In the genomic region with DNA sequence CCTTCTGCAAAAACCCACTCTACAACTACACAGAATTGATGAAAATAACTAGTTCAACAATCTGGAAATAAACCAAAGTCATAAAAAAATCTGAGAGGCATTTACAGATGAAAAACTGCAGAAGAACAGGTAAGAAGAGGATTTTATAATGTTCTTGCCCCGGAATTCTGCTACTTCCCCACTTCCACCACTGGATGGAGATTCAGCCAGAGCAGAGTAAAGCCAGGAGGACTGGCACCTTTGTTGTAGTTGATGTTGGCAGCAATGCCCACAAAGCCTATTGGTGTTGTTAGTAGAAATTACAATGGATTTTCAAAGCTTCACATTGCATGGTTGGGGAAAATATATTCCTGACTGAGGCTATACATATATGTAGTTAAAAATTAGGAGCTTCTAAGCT, we compare ENCODE assay signal across 22 cellular contexts.
"Had no signal": no experiment of that assay in that cellular context is flagged by ENCODE, and none has a peak within 500 bp of the region (broad histone marks: within the 10 kb centered on the region; RNA-seq: fewer than 3 reads in every experiment).

No MANE protein-coding gene starts in this region.

- H3K4me3 ChIP-seq: coronary artery, lung, mucosa of descending colon, thyroid gland, uterus had no signal

- H2AFZ ChIP-seq: parathyroid adenoma had no signal

- H3K4me3 Mint-ChIP-seq: activated naive CD8-positive, alpha-beta T cell treated with anti-CD3 and anti-CD28 coated beads, Interleukin-2, amount 10 ng/mL, durations not matched to agents 7 days and 5 days; activated T-helper 1 cell treated with anti-CD3 and anti-CD28 coated beads, Interleukin-12 subunit alpha, Interleukin-12 subunit beta, Interleukin-2, Interleukin-4 antibody, amounts not matched to agents 30 ng/mL and 10 ng/mL and 1 ng/mL, durations not matched to agents 14 hours and 24 hours and 36 hours; brain; central memory CD8-positive, alpha-beta T cell; immature natural killer cell; naive thymus-derived CD4-positive, alpha-beta T cell; stimulated activated effector memory CD8-positive, alpha-beta T cell treated with anti-CD3 and anti-CD28 coated beads, Interleukin-12 subunit alpha, Interleukin-12 subunit beta, amount 100 ng/mL, for 72 hours; T-helper 2 cell treated with Interferon-gamma antibody and Interleukin-4, amounts not matched to agents 5 μg/mL and 100 μg/mL, for 36 hours had no signal

- H3K9ac ChIP-seq: parathyroid adenoma had no signal

- H3K4me1 ChIP-seq: parathyroid adenoma, thyroid gland, uterus had no signal

- H3K36me3 ChIP-seq: neutrophil, thyroid gland, uterus had no signal

- H3K27ac Mint-ChIP-seq: activated naive CD8-positive, alpha-beta T cell treated with anti-CD3 and anti-CD28 coated beads, Interleukin-2, amount 10 ng/mL, durations not matched to agents 7 days and 5 days; activated T-helper 1 cell treated with anti-CD3 and anti-CD28 coated beads, Interleukin-12 subunit alpha, Interleukin-12 subunit beta, Interleukin-2, Interleukin-4 antibody, amounts not matched to agents 30 ng/mL and 10 ng/mL and 1 ng/mL, durations not matched to agents 14 hours and 24 hours and 36 hours; brain; immature natural killer cell; naive thymus-derived CD4-positive, alpha-beta T cell; stimulated activated effector memory CD8-positive, alpha-beta T cell treated with anti-CD3 and anti-CD28 coated beads, Interleukin-12 subunit alpha, Interleukin-12 subunit beta, amount 100 ng/mL, for 72 hours; T-helper 2 cell treated with Interferon-gamma antibody and Interleukin-4, amounts not matched to agents 5 μg/mL and 100 μg/mL, for 36 hours had no signal

- H3K36me3 Mint-ChIP-seq: activated naive CD8-positive, alpha-beta T cell treated with anti-CD3 and anti-CD28 coated beads, Interleukin-2, amount 10 ng/mL, durations not matched to agents 7 days and 5 days; brain; naive thymus-derived CD4-positive, alpha-beta T cell; stimulated activated effector memory CD8-positive, alpha-beta T cell treated with anti-CD3 and anti-CD28 coated beads, Interleukin-12 subunit alpha, Interleukin-12 subunit beta, amount 100 ng/mL, for 72 hours had no signal

- H3K4me1 Mint-ChIP-seq: activated naive CD8-positive, alpha-beta T cell treated with anti-CD3 and anti-CD28 coated beads, Interleukin-2, amount 10 ng/mL, durations not matched to agents 7 days and 5 days; brain; central memory CD8-positive, alpha-beta T cell; immature natural killer cell; naive thymus-derived CD4-positive, alpha-beta T cell; stimulated activated effector memory CD8-positive, alpha-beta T cell treated with anti-CD3 and anti-CD28 coated beads, Interleukin-12 subunit alpha, Interleukin-12 subunit beta, amount 100 ng/mL, for 72 hours had no signal

- DNase-seq: activated naive CD4-positive, alpha-beta T cell; activated naive CD8-positive, alpha-beta T cell treated with anti-CD3 and anti-CD28 coated beads, Interleukin-2, amount 10 ng/mL, durations not matched to agents 7 days and 5 days; foreskin fibroblast; immature natural killer cell; left cardiac atrium; mucosa of descending colon; naive thymus-derived CD4-positive, alpha-beta T cell; retina; stimulated activated CD4-positive, alpha-beta T cell treated with anti-CD3 and anti-CD28 coated beads, Interleukin-12 subunit alpha, Interleukin-12 subunit beta, amount 100 ng/mL, for 4 hours; stimulated activated CD4-positive, alpha-beta T cell treated with anti-CD3 and anti-CD28 coated beads, Interleukin-2, amount 100 ng/mL, for 24 hours; thyroid gland; uterus had no signal

- H3K27me3 Mint-ChIP-seq: activated naive CD8-positive, alpha-beta T cell treated with anti-CD3 and anti-CD28 coated beads, Interleukin-2, amount 10 ng/mL, durations not matched to agents 7 days and 5 days; brain; central memory CD8-positive, alpha-beta T cell; naive thymus-derived CD4-positive, alpha-beta T cell had no signal

- H3K79me2 ChIP-seq: parathyroid adenoma had no signal

- ATAC-seq: activated CD4-positive, CD25-positive, alpha-beta regulatory T cell treated with anti-CD3 and anti-CD28 coated beads, Interleukin-2, amount 50 U/mL, for 24 hours; left cardiac atrium; mucosa of descending colon; naive thymus-derived CD4-positive, alpha-beta T cell; stimulated activated effector memory CD8-positive, alpha-beta T cell treated with anti-CD3 and anti-CD28 coated beads, Interleukin-12 subunit alpha, Interleukin-12 subunit beta, amount 100 ng/mL, for 72 hours had no signal

- H3K27ac ChIP-seq: coronary artery, neutrophil, parathyroid adenoma, thyroid gland, uterus had no signal

- H3K9me3 ChIP-seq: neutrophil, thyroid gland, uterus had no signal

- H3K27me3 ChIP-seq: neutrophil, thyroid gland, uterus had no signal
